Comparison of ENCODE assay signal across 16 cellular contexts in genomic region chr3:67737911-67738865, GRCh38.
DNase-seq lines count a peak whose midpoint lies in the region; ATAC-seq and TF ChIP-seq lines count a peak whose summit lies in the region.
"Had no signal": no experiment of that assay in that cellular context is flagged by ENCODE, and none has a peak within 500 bp of the region (broad histone marks: within the 10 kb centered on the region; RNA-seq: fewer than 3 reads in every experiment).

No MANE protein-coding gene starts in this region.

- H3K27ac Mint-ChIP-seq in CD8-positive, alpha-beta memory T cell, result peak overlapping the region; percentile 7 to 81 (median 42)
- H3K27ac Mint-ChIP-seq in activated naive CD8-positive, alpha-beta T cell treated with anti-CD3 and anti-CD28 coated beads for 36 hours, result peak overlapping the region; percentile 78
- H3K27ac Mint-ChIP-seq: HFFc6 had no signal

- TF ChIP-seq EP300 in esophagus muscularis mucosa (IDR thresholded peaks at IDR 0.05), result no peak

- no peak overlapping the region for H2BK5ac ChIP-seq in trophoblast cell (ENCODE audit: low read depth, low read length, poor library complexity)

- no peak overlapping the region for H2AK5ac ChIP-seq in trophoblast cell (ENCODE audit: low read length)

- no peaks in the 10 kb centered on the region for H3K79me2 ChIP-seq in trophoblast cell (ENCODE audit: control insufficient read depth, insufficient read depth, low read length, poor library complexity)
- H3K79me2 ChIP-seq in MM.1S (ENCODE audit: low read length), result no peaks in the 10 kb centered on the region

- peaks cover 45% of the 10 kb centered on the region for H3K4me1 ChIP-seq in CD8-positive, alpha-beta memory T cell (ENCODE audit: insufficient read depth, low read length)
- H3K4me1 ChIP-seq in trophoblast cell (ENCODE audit: control insufficient read depth in 1 of 2, insufficient read depth in 2 of 2, low read length in 2 of 2) (no peaks in the 10 kb centered on the region), MM.1S (ENCODE audit: low read length) (no peaks in the 10 kb centered on the region), esophagus muscularis mucosa (no peaks in the 10 kb centered on the region)

- H3K9me2 ChIP-seq in MM.1S (replicated peaks; ENCODE audit: insufficient read depth, low read length), result no peaks in the 10 kb centered on the region

- H4K20me1 ChIP-seq in MM.1S (ENCODE audit: insufficient read depth, low read length), result no peaks in the 10 kb centered on the region

- no peaks in the 10 kb centered on the region for H3K27me3 ChIP-seq in CD8-positive, alpha-beta memory T cell (ENCODE audit: insufficient read depth, low read length, poor library complexity, severe bottlenecking)
- H3K27me3 ChIP-seq in trophoblast cell (ENCODE audit: insufficient read depth, low read length), result no peaks in the 10 kb centered on the region
- no peaks in the 10 kb centered on the region for H3K27me3 ChIP-seq in MM.1S (replicated peaks; ENCODE audit: insufficient read depth, low read length)
- no peaks in the 10 kb centered on the region for H3K27me3 ChIP-seq in esophagus muscularis mucosa

- H3K9me3 ChIP-seq in CD8-positive, alpha-beta memory T cell (ENCODE audit: low read length), result no peaks in the 10 kb centered on the region
- no peaks in the 10 kb centered on the region for H3K9me3 ChIP-seq in trophoblast cell (ENCODE audit: insufficient read depth, low read depth, low read length)
- H3K9me3 ChIP-seq in MM.1S (replicated peaks; ENCODE audit: insufficient read depth, low read length), result no peaks in the 10 kb centered on the region
- peaks cover 0 to 10% (median 0%) of the 10 kb centered on the region in 4 donors for H3K9me3 ChIP-seq in esophagus muscularis mucosa

- no peak for TF ChIP-seq POLR2A in esophagus muscularis mucosa (IDR thresholded peaks at IDR 0.05; ENCODE audit: low read depth)

- no peak overlapping the region for H2AFZ ChIP-seq in trophoblast cell (ENCODE audit: insufficient read depth, low read length, poor library complexity)
- no peak overlapping the region for H2AFZ ChIP-seq in MM.1S (ENCODE audit: low read length)

- H3K4me3 Mint-ChIP-seq in activated T-cell treated with anti-CD3 and anti-CD28 coated beads, Interleukin-2, amount 50 U/mL, for 4 hours, result peak overlapping the region; percentile 29
- H3K4me3 Mint-ChIP-seq in CD8-positive, alpha-beta memory T cell, result peak overlapping the region in 5 of 7 donors; percentile 41 to 71 (median 65)
- no peak overlapping the region for H3K4me3 Mint-ChIP-seq in activated naive CD8-positive, alpha-beta T cell treated with anti-CD3 and anti-CD28 coated beads for 36 hours
- H3K4me3 Mint-ChIP-seq: HFFc6 had no signal

- no peak overlapping the region for H4K8ac ChIP-seq in trophoblast cell (ENCODE audit: low read depth, low read length)

- no peak overlapping the region for H3K23ac ChIP-seq in trophoblast cell (ENCODE audit: low read length)

- no peaks in the 10 kb centered on the region for H3F3A ChIP-seq in MM.1S (ENCODE audit: insufficient read depth, low read length)

- peak overlapping the region; percentile 23 for H3K4me3 ChIP-seq in CD8-positive, alpha-beta memory T cell (ENCODE audit: low read length)
- no peak overlapping the region for H3K4me3 ChIP-seq in trophoblast cell (ENCODE audit: low read depth, low read length)
- H3K4me3 ChIP-seq in MM.1S (ENCODE audit: low read length), result no peak overlapping the region
- H3K4me3 ChIP-seq in esophagus muscularis mucosa, result no peak overlapping the region
- H3K4me3 ChIP-seq: K562 had no signal

- H3K27me3 Mint-ChIP-seq in activated T-cell treated with anti-CD3 and anti-CD28 coated beads, Interleukin-2, amount 50 U/mL, for 4 hours (ENCODE audit: low read depth), result no peaks in the 10 kb centered on the region
- no peaks in the 10 kb centered on the region for H3K27me3 Mint-ChIP-seq in CD8-positive, alpha-beta memory T cell
- no peaks in the 10 kb centered on the region for H3K27me3 Mint-ChIP-seq in activated naive CD8-positive, alpha-beta T cell treated with anti-CD3 and anti-CD28 coated beads for 36 hours

- ATAC-seq in activated T-cell treated with anti-CD3 and anti-CD28 coated beads, Interleukin-2, amount 50 U/mL, for 4 hours, result no peak
- ATAC-seq: K562 had no signal

- TF ChIP-seq CTCF in MM.1S (IDR thresholded peaks at IDR 0.05; ENCODE audit: low read length) (no peak), esophagus muscularis mucosa (IDR thresholded peaks at IDR 0.05) (no peak)

- peaks cover 12% of the 10 kb centered on the region for H3K9me3 Mint-ChIP-seq in activated T-cell treated with anti-CD3 and anti-CD28 coated beads, Interleukin-2, amount 50 U/mL, for 4 hours
- H3K9me3 Mint-ChIP-seq in CD8-positive, alpha-beta memory T cell, result peaks cover 0 to 3% (median 2%) of the 10 kb centered on the region in 5 donors
- peaks cover 24% of the 10 kb centered on the region for H3K9me3 Mint-ChIP-seq in activated naive CD8-positive, alpha-beta T cell treated with anti-CD3 and anti-CD28 coated beads for 36 hours
- H3K9me3 Mint-ChIP-seq: HFFc6 had no signal

- POLR2A ChIA-PET in CD8-positive, alpha-beta memory T cell (lab: Charles Lee), result no interaction called here

- H2BK12ac ChIP-seq in trophoblast cell (ENCODE audit: low read length), result no peak overlapping the region

- CTCF ChIA-PET in CD8-positive, alpha-beta memory T cell (lab: Charles Lee), result interaction anchor here (1.0 kb wide), 1 partner anchor 9 kb away, joined by 3 read pairs; no protein-coding TSS in a partner anchor

- H3K4me2 ChIP-seq in trophoblast cell (ENCODE audit: low read length) (no peak overlapping the region), MM.1S (ENCODE audit: low read depth, low read length) (no peak overlapping the region)

- H3K18ac ChIP-seq in trophoblast cell (ENCODE audit: low read length), result no peak overlapping the region

- WGBS in trophoblast cell (ENCODE audit: extremely low coverage, insufficient coverage, insufficient read length), result no CpG with 5 or more reads among the region's 9 CpGs
- 94% methylated on average over 9 of the region's 9 CpGs for WGBS in esophagus muscularis mucosa

- H3K9ac ChIP-seq in trophoblast cell (ENCODE audit: low read length) (peak overlapping the region; percentile 63), MM.1S (ENCODE audit: low read length) (no peak overlapping the region)

- no peak overlapping the region for H4K12ac ChIP-seq in trophoblast cell (ENCODE audit: low read depth, low read length)

- no peak overlapping the region for H3K27ac ChIP-seq in CD8-positive, alpha-beta memory T cell (ENCODE audit: low read depth, low read length)
- H3K27ac ChIP-seq in trophoblast cell (ENCODE audit: low read depth, low read length) (no peak overlapping the region), MM.1S (ENCODE audit: low read length) (no peak overlapping the region), esophagus muscularis mucosa (replicated peaks in 1 of 4) (no peak overlapping the region)
- H3K27ac ChIP-seq: C4-2B had no signal

- no peak overlapping the region for H3K14ac ChIP-seq in trophoblast cell (ENCODE audit: low read length)

- no peak overlapping the region for H4K91ac ChIP-seq in trophoblast cell (ENCODE audit: low read depth, low read length)

- no peak overlapping the region for H2BK120ac ChIP-seq in trophoblast cell (ENCODE audit: insufficient read depth, low read length, poor library complexity)

- H3K36me3 ChIP-seq in CD8-positive, alpha-beta memory T cell (ENCODE audit: insufficient read depth, low read length), result no peaks in the 10 kb centered on the region
- H3K36me3 ChIP-seq in trophoblast cell (ENCODE audit: control insufficient read depth in 1 of 2, insufficient read depth in 2 of 2, low read length in 2 of 2), result no peaks in the 10 kb centered on the region
- no peaks in the 10 kb centered on the region for H3K36me3 ChIP-seq in MM.1S (replicated peaks; ENCODE audit: insufficient read depth, low read length)
- no peaks in the 10 kb centered on the region for H3K36me3 ChIP-seq in esophagus muscularis mucosa

- H3K4me1 Mint-ChIP-seq in activated T-cell treated with anti-CD3 and anti-CD28 coated beads, Interleukin-2, amount 50 U/mL, for 4 hours (ENCODE audit: low read depth), result peaks cover 58% of the 10 kb centered on the region
- H3K4me1 Mint-ChIP-seq in CD8-positive, alpha-beta memory T cell, result peaks cover 28 to 44% (median 42%) of the 10 kb centered on the region in 3 donors
- H3K4me1 Mint-ChIP-seq in activated naive CD8-positive, alpha-beta T cell treated with anti-CD3 and anti-CD28 coated beads for 36 hours, result peaks cover 47% of the 10 kb centered on the region

- H3K79me1 ChIP-seq in trophoblast cell (ENCODE audit: low read length), result no peaks in the 10 kb centered on the region

- no peak for DNase-seq in activated T-cell treated with anti-CD3 and anti-CD28 coated beads, Interleukin-2, amount 50 U/mL, for 4 hours
- DNase-seq in activated T-cell treated with anti-CD3 and anti-CD28 coated beads, Interleukin-2, amount 50 U/mL, for 1 hour, result no peak
- peak in 1 of 5 donors; percentile 48 for DNase-seq in CD8-positive, alpha-beta memory T cell
- DNase-seq in activated naive CD8-positive, alpha-beta T cell treated with anti-CD3 and anti-CD28 coated beads for 36 hours, result no peak
- DNase-seq in trophoblast cell, result peak; percentile 57 to 68
- DNase-seq in MM.1S, result no peak
- no peak for DNase-seq in esophagus muscularis mucosa (ENCODE audit: extremely low spot score)
- DNase-seq: HFFc6, MV-4-11, NCI-H1417 treated with DMSO at 0.1 percent for 48 hours, NCI-H2029, NCI-H2171 treated with DMSO at 0.1 percent for 48 hours, NCI-H446 treated with DMSO at 0.1 percent for 48 hours, RPMI8226 had no signal

- no peak overlapping the region for H3K4ac ChIP-seq in trophoblast cell (ENCODE audit: low read depth, low read length)

- peaks cover 8% of the 10 kb centered on the region for H3K36me3 Mint-ChIP-seq in activated T-cell treated with anti-CD3 and anti-CD28 coated beads, Interleukin-2, amount 50 U/mL, for 4 hours (ENCODE audit: insufficient read depth)
- peaks cover 0 to 8% (median 4%) of the 10 kb centered on the region in 3 donors for H3K36me3 Mint-ChIP-seq in CD8-positive, alpha-beta memory T cell
- H3K36me3 Mint-ChIP-seq in activated naive CD8-positive, alpha-beta T cell treated with anti-CD3 and anti-CD28 coated beads for 36 hours, result peaks cover 29% of the 10 kb centered on the region

- intact Hi-C loops in esophagus muscularis mucosa (cut with DNase I), result no loop called here

Comparison
In these comparisons a context has a peak if more than half of its experiments do, and no peak if none do; other contexts are left out.
1. DNase-seq: peak in trophoblast cell (2 of 2); none in activated T-cell treated with anti-CD3 and anti-CD28 coated beads, Interleukin-2, amount 50 U/mL, for 4 hours (single experiment), activated T-cell treated with anti-CD3 and anti-CD28 coated beads, Interleukin-2, amount 50 U/mL, for 1 hour (single experiment), activated naive CD8-positive, alpha-beta T cell treated with anti-CD3 and anti-CD28 coated beads for 36 hours (single experiment), MM.1S (single experiment) and esophagus muscularis mucosa (single experiment).